ENCODE assay signal across 8 cellular contexts in genomic region chr19:4724252-4724514, GRCh38. TPM values are rescaled to one million over a fixed set of nuclear protein-coding genes. Genes with fewer than 3 reads are reported as not detected.
DNase-seq lines count a peak whose midpoint lies in the region; ATAC-seq and TF ChIP-seq lines count a peak whose summit lies in the region.

No MANE protein-coding gene starts in this region.

- ATAC-seq in RWPE2 (ENCODE audit: low read depth) = no peak
- peak; percentile 1 for ATAC-seq in esophagus mucosa
- ATAC-seq in GM18517 (IDR thresholded peaks at IDR 0.05; ENCODE audit: unreplicated experiment) = no peak
- ATAC-seq in HG02870 (IDR thresholded peaks at IDR 0.05; ENCODE audit: unreplicated experiment) = no peak

- TF ChIP-seq CTCF in Caco-2 (IDR thresholded peaks at IDR 0.05; ENCODE audit: insufficient read depth in 1 of 2, low read depth in 1 of 2, low read length in 1 of 2, severe bottlenecking in 1 of 2, unreplicated experiment in 1 of 2) (no peak), RWPE2 (IDR thresholded peaks at IDR 0.05; ENCODE audit: poor library complexity, severe bottlenecking) (no peak), ovary (IDR thresholded peaks at IDR 0.05) (no peak)

- H3K27me3 Mint-ChIP-seq in Caco-2 (ENCODE audit: insufficient read depth, unreplicated experiment) = no peaks in the 10 kb centered on the region

- CTCF ChIA-PET in Caco-2 (lab: Charles Lee) = interaction anchor here (2.2 kb wide), 1 partner anchor 67 kb away, joined by 31 read pairs; the partner anchor contains the start of gene FEM1A

- POLR2A ChIA-PET in Caco-2 (lab: Charles Lee) = interaction anchor here (0.5 to 1.5 kb wide), 2 partner anchors 67 to 181 kb away, joined by 3 to 7 read pairs; no protein-coding TSS in a partner anchor

- WGBS in ovary, 3 donors = 0% methylated on average over 11 to 12 of the region's 12 CpGs

- peaks cover 37% of the 10 kb centered on the region for H3K36me3 Mint-ChIP-seq in Caco-2 (ENCODE audit: insufficient read depth, unreplicated experiment)

- H3K36me3 ChIP-seq in Caco-2 (ENCODE audit: control insufficient read depth, insufficient read depth, low read length) (peaks cover 1% of the 10 kb centered on the region; the same call in 1 of the 2 replicates), RWPE2 (ENCODE audit: low read depth) (peaks cover 33% of the 10 kb centered on the region), ovary (no peaks in the 10 kb centered on the region)

- no peak for DNase-seq in Caco-2
- DNase-seq in RWPE2 (ENCODE audit: low spot score) = no peak
- DNase-seq in ovary = peak in 1 of 5 donors; percentile 58
- DNase-seq in G401 (ENCODE audit: low spot score) = no peak
- no peak for DNase-seq in activated CD8-positive, alpha-beta memory T cell treated with anti-CD3 and anti-CD28 coated beads, Interleukin-2, amount 50 U/mL, for 48 hours

- no peaks in the 10 kb centered on the region for H3K9me3 Mint-ChIP-seq in Caco-2 (ENCODE audit: unreplicated experiment)

- H3K27ac ChIP-seq in RWPE2 (ENCODE audit: poor library complexity, severe bottlenecking) (peak overlapping the region; percentile 99), ovary (peak overlapping the region in 1 of 2 donors; percentile 90)

- H3K4me1 ChIP-seq in Caco-2 (0 out of 2 replicates have a peak, but pooled peaks cover 5% of the 10 kb centered on the region), RWPE2 (ENCODE audit: insufficient read depth, poor library complexity, severe bottlenecking) (no peaks in the 10 kb centered on the region), ovary (ENCODE audit: insufficient read depth) (peaks cover 7% of the 10 kb centered on the region)

- H3K9me3 ChIP-seq in Caco-2 = no peaks in the 10 kb centered on the region
- H3K9me3 ChIP-seq in RWPE2 (ENCODE audit: severe bottlenecking) = no peaks in the 10 kb centered on the region
- H3K9me3 ChIP-seq in ovary = no peaks in the 10 kb centered on the region

- H3K4me3 Mint-ChIP-seq in Caco-2 (ENCODE audit: unreplicated experiment) = peak overlapping the region; percentile 98

- no peak for TF ChIP-seq POLR2A in ovary (IDR thresholded peaks at IDR 0.05)

- no TSS peak for BruUV-seq in Caco-2 (replicated peaks; lab: Mats Ljungman, UMichigan)

- peak overlapping the region; percentile 86 for H3K27ac Mint-ChIP-seq in Caco-2 (ENCODE audit: unreplicated experiment)

- in situ Hi-C loops in G401 (cut with HindIII; ENCODE audit: low sequenced_read_pairs) = no loop called here

- H3K4me1 Mint-ChIP-seq in Caco-2 (ENCODE audit: low read depth, unreplicated experiment) = peaks cover 12% of the 10 kb centered on the region

- H3K27me3 ChIP-seq in Caco-2 (replicated peaks; ENCODE audit: control insufficient read depth, insufficient read depth, low read length) (no peaks in the 10 kb centered on the region), RWPE2 (ENCODE audit: insufficient read depth, poor library complexity, severe bottlenecking) (no peaks in the 10 kb centered on the region), ovary (no peaks in the 10 kb centered on the region)

- intact Hi-C loops in Caco-2 (cut with micrococcal nuclease; ENCODE audit: unreplicated experiment) = loop anchor here (2.0 to 5.0 kb wide), 2 partner anchors 52 to 67 kb away; partner anchors contain the start of genes FEM1A and MYDGF
- intact Hi-C loops in ovary (cut with DNase I) = no loop called here

- no peak for TF ChIP-seq EP300 in ovary (IDR thresholded peaks at IDR 0.05)

- H3K4me3 ChIP-seq in Caco-2 (ENCODE audit: low read depth, low read length) (peak overlapping the region; percentile 99), RWPE2 (ENCODE audit: severe bottlenecking) (peak overlapping the region; percentile 83), ovary (peak overlapping the region; percentile 89)

RNA-seq across cellular contexts. Expression of gene DPP9, which starts 0.5 kb away (rescaled TPM):
- total RNA-seq in Caco-2 (2022) = 63.2 and 71.4 TPM in 2 replicates
- 28.0 TPM for total RNA-seq in esophagus mucosa
- 10 to 100 TPM; 26.9 to 69.5 (median 44.3) TPM for total RNA-seq in ovary
- 10 to 100 TPM; 14.4 to 29.3 TPM for polyA plus RNA-seq in ovary
- total RNA-seq in G401 (2014; rRNA removed; shearing (Covaris generic)) = 20.4 and 22.5 TPM in 2 replicates

RNA-seq across cellular contexts. Expression of gene MYDGF, which starts 54.0 kb away (rescaled TPM):
- total RNA-seq in Caco-2 (2022) (106 and 109 TPM in 2 replicates), esophagus mucosa (42.0 TPM), ovary (10 to 100 TPM; 28.6 to 76.1 (median 59.4) TPM)
- 10 to 100 TPM; 44.5 to 85.4 TPM for polyA plus RNA-seq in ovary
- 182 and 187 TPM in 2 replicates for total RNA-seq in G401 (2014; rRNA removed; shearing (Covaris generic))
